In the genomic region with DNA sequence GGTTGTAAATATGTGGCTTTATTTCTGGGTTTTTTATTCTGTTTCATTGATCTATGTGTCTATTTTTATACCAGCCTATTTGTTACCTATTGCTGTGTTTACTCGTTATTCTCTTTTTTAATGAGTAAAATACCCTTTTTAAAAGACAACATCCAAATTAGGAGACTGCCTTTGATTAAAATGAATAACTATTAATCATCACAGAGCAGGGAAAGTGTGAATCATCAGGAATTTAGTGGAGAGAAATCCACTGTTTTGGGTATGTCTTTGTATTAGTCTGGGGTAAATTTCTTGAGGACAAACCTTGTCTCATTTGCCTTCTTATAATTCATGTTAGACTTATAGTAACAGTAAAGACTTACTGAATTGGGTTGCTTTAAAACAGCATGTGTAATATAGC, we compare ENCODE assay signal across 30 cellular contexts.
"Had no signal": no experiment of that assay in that cellular context is flagged by ENCODE, and none has a peak within 500 bp of the region (broad histone marks: within the 10 kb centered on the region; RNA-seq: fewer than 3 reads in every experiment).

No MANE protein-coding gene starts in this region.

- H3K4me3 ChIP-seq: adrenal gland, esophagus squamous epithelium, gastrocnemius medialis, pancreas, psoas muscle, sigmoid colon, uterus had no signal

- H3K4me1 ChIP-seq: pancreas, uterus had no signal

- H3K4me1 Mint-ChIP-seq: activated B cell treated with CpG ODN at 0.5 μM for 24 hours; stimulated activated memory B cell treated with anti-CD40 and anti-IgM and Interleukin-4, amounts not matched to agents 10 μg/mL and 1 μg/mL and 100 μg/mL, for 72 hours had no signal

- H3K9me3 Mint-ChIP-seq: activated B cell treated with CpG ODN at 0.5 μM for 24 hours; activated naive CD4-positive, alpha-beta T cell treated with anti-CD3 and anti-CD28 coated beads for 36 hours; memory B cell; stimulated activated memory B cell treated with anti-CD40 and anti-IgM and Interleukin-4, amounts not matched to agents 10 μg/mL and 1 μg/mL and 100 μg/mL, for 72 hours; T-helper 2 cell treated with Interferon-gamma antibody and Interleukin-4, amounts not matched to agents 5 μg/mL and 100 μg/mL, for 36 hours; type B pancreatic cell had no signal

- H3K36me3 ChIP-seq: adrenal gland, brain microvascular endothelial cell, esophagus squamous epithelium, gastrocnemius medialis, pancreas, sigmoid colon, uterus had no signal

- H3K27me3 ChIP-seq: adrenal gland, brain microvascular endothelial cell, esophagus squamous epithelium, gastrocnemius medialis, pancreas, sigmoid colon, uterus had no signal

- DNase-seq: activated B cell treated with CpG ODN at 0.5 μM for 24 hours; activated CD4-positive, alpha-beta T cell treated with anti-CD3 and anti-CD28 coated beads for 36 hours; activated effector memory CD4-positive, alpha-beta T cell treated with Interleukin-2 at 50 U/mL for 16 hours; activated naive CD4-positive, alpha-beta T cell treated with anti-CD3 and anti-CD28 coated beads for 36 hours; activated naive CD8-positive, alpha-beta T cell treated with anti-CD3 and anti-CD28 coated beads for 36 hours; adrenal gland; aorta; brain microvascular endothelial cell; caudate nucleus; esophagus squamous epithelium; gastrocnemius medialis; glutamatergic neuron; left colon; naive thymus-derived CD8-positive, alpha-beta T cell; nucleus accumbens; pancreas; psoas muscle; sigmoid colon; small intestine; stimulated activated CD4-positive, alpha-beta T cell treated with anti-CD3 and anti-CD28 coated beads, Interleukin-4, amount 100 ng/mL, for 24 hours; stimulated activated CD8-positive, alpha-beta memory T cell treated with anti-CD3 and anti-CD28 coated beads, Interleukin-4, amount 100 ng/mL, for 48 hours; stimulated activated naive CD8-positive, alpha-beta T cell treated with anti-CD3 and anti-CD28 coated beads, Interleukin-15, amount 100 ng/mL, for 72 hours; substantia nigra; uterus had no signal

- H3K27me3 Mint-ChIP-seq: activated B cell treated with CpG ODN at 0.5 μM for 24 hours; activated CD4-positive, alpha-beta T cell treated with anti-CD3 and anti-CD28 coated beads for 36 hours; activated naive CD8-positive, alpha-beta T cell treated with anti-CD3 and anti-CD28 coated beads for 36 hours; memory B cell; naive thymus-derived CD8-positive, alpha-beta T cell; stimulated activated memory B cell treated with anti-CD40 and anti-IgM and Interleukin-4, amounts not matched to agents 10 μg/mL and 1 μg/mL and 100 μg/mL, for 72 hours; stimulated activated naive CD8-positive, alpha-beta T cell treated with anti-CD3 and anti-CD28 coated beads, Interleukin-15, amount 100 ng/mL, for 72 hours had no signal

- H3K27ac ChIP-seq: adrenal gland, brain microvascular endothelial cell, epithelial cell of prostate, esophagus squamous epithelium, gastrocnemius medialis, pancreas, psoas muscle, sigmoid colon, uterus had no signal

- H3K36me3 Mint-ChIP-seq: stimulated activated memory B cell treated with anti-CD40 and anti-IgM and Interleukin-4, amounts not matched to agents 10 μg/mL and 1 μg/mL and 100 μg/mL, for 72 hours had no signal

- ATAC-seq: activated CD4-positive, alpha-beta T cell treated with anti-CD3 and anti-CD28 coated beads for 36 hours; gastrocnemius medialis; left colon; naive thymus-derived CD8-positive, alpha-beta T cell; pancreas; psoas muscle; stimulated activated memory B cell treated with anti-CD40 and anti-IgM and Interleukin-4, amounts not matched to agents 10 μg/mL and 1 μg/mL and 100 μg/mL, for 72 hours; stimulated activated naive CD8-positive, alpha-beta T cell treated with anti-CD3 and anti-CD28 coated beads, Interleukin-15, amount 100 ng/mL, for 72 hours had no signal

- H3K27ac Mint-ChIP-seq: activated B cell treated with CpG ODN at 0.5 μM for 24 hours; activated CD4-positive, alpha-beta T cell treated with anti-CD3 and anti-CD28 coated beads for 36 hours; activated naive CD4-positive, alpha-beta T cell treated with anti-CD3 and anti-CD28 coated beads for 36 hours; activated naive CD8-positive, alpha-beta T cell treated with anti-CD3 and anti-CD28 coated beads for 36 hours; memory B cell; stimulated activated memory B cell treated with anti-CD40 and anti-IgM and Interleukin-4, amounts not matched to agents 10 μg/mL and 1 μg/mL and 100 μg/mL, for 72 hours; T-helper 2 cell treated with Interferon-gamma antibody and Interleukin-4, amounts not matched to agents 5 μg/mL and 100 μg/mL, for 36 hours; type B pancreatic cell had no signal

- H3K9me3 ChIP-seq: adrenal gland, esophagus squamous epithelium, gastrocnemius medialis, pancreas, psoas muscle, sigmoid colon, uterus had no signal

- H3K4me3 Mint-ChIP-seq: activated B cell treated with CpG ODN at 0.5 μM for 24 hours; activated CD4-positive, alpha-beta T cell treated with anti-CD3 and anti-CD28 coated beads for 36 hours; activated naive CD4-positive, alpha-beta T cell treated with anti-CD3 and anti-CD28 coated beads for 36 hours; activated naive CD8-positive, alpha-beta T cell treated with anti-CD3 and anti-CD28 coated beads for 36 hours; memory B cell; naive thymus-derived CD8-positive, alpha-beta T cell; neural crest cell; stimulated activated memory B cell treated with anti-CD40 and anti-IgM and Interleukin-4, amounts not matched to agents 10 μg/mL and 1 μg/mL and 100 μg/mL, for 72 hours; stimulated activated naive CD8-positive, alpha-beta T cell treated with anti-CD3 and anti-CD28 coated beads, Interleukin-15, amount 100 ng/mL, for 72 hours; T-helper 2 cell treated with Interferon-gamma antibody and Interleukin-4, amounts not matched to agents 5 μg/mL and 100 μg/mL, for 36 hours; type B pancreatic cell had no signal
